In the genomic region with DNA sequence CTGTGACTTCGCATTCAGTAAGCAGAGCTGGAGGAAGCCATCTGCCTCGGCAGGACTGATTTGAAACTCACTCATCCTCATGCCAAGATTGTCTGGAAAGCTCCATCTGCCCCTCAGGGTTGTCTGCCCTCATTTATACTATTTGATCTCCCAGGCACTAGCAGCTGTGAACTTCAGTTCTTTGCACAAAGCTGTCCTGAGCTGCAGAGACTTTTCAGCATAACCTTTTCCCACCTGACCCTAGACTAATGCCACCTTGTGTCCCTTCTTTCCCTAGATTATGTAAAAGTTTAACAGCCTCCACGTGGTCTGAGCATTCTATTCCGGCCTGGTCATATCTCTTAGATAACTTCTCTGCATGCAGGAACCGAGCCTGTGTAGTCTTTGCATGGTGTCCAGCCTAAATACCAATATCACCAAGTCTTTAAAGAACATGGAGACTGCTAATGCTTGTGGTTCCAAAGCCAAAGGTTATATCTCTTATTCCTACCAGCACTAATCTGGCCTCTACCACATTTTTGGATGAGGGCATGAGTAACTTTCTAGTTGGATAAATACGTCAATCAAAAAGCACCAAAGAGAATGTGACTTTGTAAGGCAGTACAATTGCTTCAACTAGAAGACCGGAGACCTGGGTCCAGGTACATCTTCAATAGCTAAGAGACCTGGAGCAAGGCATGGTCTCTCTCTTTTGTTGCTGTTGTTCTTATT, we compare ENCODE assay signal across 1 cellular context.
TF ChIP-seq lines count a peak whose summit lies in the region.

No MANE protein-coding gene starts in this region.

TF ChIP-seq in HepG2, 621 proteins besides CTCF, POLR2A, EP300 and RAD21:
- TF ChIP-seq MXI1 (IDR thresholded peaks at IDR 0.05; ENCODE audit: borderline replicate concordance, low read depth, low read length): peak; percentile 27; the same call in 1 of the 3 replicates
- peak; percentile 9; the same call in 1 of the 2 replicates for TF ChIP-seq RARA (CRISPR knock-in tag; IDR thresholded peaks at IDR 0.05)
- 0 out of 2 replicates have a peak, but pooled peaks have one; percentile 20 for TF ChIP-seq SP4 (CRISPR knock-in tag; IDR thresholded peaks at IDR 0.05)
- TF ChIP-seq, protein P1, sequence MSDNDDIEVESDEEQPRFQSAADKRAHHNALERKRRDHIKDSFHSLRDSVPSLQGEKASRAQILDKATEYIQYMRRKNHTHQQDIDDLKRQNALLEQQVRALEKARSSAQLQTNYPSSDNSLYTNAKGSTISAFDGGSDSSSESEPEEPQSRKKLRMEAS (IDR thresholded peaks at IDR 0.05): peak; percentile 83
- TF ChIP-seq, protein P2, sequence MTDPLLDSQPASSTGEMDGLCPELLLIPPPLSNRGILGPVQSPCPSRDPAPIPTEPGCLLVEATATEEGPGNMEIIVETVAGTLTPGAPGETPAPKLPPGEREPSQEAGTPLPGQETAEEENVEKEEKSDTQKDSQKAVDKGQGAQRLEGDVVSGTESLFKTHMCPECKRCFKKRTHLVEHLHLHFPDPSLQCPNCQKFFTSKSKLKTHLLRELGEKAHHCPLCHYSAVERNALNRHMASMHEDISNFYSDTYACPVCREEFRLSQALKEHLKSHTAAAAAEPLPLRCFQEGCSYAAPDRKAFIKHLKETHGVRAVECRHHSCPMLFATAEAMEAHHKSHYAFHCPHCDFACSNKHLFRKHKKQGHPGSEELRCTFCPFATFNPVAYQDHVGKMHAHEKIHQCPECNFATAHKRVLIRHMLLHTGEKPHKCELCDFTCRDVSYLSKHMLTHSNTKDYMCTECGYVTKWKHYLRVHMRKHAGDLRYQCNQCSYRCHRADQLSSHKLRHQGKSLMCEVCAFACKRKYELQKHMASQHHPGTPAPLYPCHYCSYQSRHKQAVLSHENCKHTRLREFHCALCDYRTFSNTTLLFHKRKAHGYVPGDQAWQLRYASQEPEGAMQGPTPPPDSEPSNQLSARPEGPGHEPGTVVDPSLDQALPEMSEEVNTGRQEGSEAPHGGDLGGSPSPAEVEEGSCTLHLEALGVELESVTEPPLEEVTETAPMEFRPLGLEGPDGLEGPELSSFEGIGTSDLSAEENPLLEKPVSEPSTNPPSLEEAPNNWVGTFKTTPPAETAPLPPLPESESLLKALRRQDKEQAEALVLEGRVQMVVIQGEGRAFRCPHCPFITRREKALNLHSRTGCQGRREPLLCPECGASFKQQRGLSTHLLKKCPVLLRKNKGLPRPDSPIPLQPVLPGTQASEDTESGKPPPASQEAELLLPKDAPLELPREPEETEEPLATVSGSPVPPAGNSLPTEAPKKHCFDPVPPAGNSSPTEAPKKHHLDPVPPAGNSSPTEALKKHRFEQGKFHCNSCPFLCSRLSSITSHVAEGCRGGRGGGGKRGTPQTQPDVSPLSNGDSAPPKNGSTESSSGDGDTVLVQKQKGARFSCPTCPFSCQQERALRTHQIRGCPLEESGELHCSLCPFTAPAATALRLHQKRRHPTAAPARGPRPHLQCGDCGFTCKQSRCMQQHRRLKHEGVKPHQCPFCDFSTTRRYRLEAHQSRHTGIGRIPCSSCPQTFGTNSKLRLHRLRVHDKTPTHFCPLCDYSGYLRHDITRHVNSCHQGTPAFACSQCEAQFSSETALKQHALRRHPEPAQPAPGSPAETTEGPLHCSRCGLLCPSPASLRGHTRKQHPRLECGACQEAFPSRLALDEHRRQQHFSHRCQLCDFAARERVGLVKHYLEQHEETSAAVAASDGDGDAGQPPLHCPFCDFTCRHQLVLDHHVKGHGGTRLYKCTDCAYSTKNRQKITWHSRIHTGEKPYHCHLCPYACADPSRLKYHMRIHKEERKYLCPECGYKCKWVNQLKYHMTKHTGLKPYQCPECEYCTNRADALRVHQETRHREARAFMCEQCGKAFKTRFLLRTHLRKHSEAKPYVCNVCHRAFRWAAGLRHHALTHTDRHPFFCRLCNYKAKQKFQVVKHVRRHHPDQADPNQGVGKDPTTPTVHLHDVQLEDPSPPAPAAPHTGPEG (CRISPR knock-in tag; IDR thresholded peaks at IDR 0.05): no peak
- no peak for TF ChIP-seq ZNF337 (CRISPR knock-in tag; IDR thresholded peaks at IDR 0.05; ENCODE audit: borderline replicate concordance, low read depth)
- TF ChIP-seq, protein P3, sequence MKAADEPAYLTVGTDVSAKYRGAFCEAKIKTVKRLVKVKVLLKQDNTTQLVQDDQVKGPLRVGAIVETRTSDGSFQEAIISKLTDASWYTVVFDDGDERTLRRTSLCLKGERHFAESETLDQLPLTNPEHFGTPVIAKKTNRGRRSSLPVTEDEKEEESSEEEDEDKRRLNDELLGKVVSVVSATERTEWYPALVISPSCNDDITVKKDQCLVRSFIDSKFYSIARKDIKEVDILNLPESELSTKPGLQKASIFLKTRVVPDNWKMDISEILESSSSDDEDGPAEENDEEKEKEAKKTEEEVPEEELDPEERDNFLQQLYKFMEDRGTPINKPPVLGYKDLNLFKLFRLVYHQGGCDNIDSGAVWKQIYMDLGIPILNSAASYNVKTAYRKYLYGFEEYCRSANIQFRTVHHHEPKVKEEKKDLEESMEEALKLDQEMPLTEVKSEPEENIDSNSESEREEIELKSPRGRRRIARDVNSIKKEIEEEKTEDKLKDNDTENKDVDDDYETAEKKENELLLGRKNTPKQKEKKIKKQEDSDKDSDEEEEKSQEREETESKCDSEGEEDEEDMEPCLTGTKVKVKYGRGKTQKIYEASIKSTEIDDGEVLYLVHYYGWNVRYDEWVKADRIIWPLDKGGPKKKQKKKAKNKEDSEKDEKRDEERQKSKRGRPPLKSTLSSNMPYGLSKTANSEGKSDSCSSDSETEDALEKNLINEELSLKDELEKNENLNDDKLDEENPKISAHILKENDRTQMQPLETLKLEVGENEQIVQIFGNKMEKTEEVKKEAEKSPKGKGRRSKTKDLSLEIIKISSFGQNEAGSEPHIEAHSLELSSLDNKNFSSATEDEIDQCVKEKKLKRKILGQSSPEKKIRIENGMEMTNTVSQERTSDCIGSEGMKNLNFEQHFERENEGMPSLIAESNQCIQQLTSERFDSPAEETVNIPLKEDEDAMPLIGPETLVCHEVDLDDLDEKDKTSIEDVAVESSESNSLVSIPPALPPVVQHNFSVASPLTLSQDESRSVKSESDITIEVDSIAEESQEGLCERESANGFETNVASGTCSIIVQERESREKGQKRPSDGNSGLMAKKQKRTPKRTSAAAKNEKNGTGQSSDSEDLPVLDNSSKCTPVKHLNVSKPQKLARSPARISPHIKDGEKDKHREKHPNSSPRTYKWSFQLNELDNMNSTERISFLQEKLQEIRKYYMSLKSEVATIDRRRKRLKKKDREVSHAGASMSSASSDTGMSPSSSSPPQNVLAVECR (CRISPR knock-in tag; IDR thresholded peaks at IDR 0.05; ENCODE audit: borderline replicate concordance): peak; percentile 39; the same call in 1 of the 2 replicates
- TF ChIP-seq, protein P4, sequence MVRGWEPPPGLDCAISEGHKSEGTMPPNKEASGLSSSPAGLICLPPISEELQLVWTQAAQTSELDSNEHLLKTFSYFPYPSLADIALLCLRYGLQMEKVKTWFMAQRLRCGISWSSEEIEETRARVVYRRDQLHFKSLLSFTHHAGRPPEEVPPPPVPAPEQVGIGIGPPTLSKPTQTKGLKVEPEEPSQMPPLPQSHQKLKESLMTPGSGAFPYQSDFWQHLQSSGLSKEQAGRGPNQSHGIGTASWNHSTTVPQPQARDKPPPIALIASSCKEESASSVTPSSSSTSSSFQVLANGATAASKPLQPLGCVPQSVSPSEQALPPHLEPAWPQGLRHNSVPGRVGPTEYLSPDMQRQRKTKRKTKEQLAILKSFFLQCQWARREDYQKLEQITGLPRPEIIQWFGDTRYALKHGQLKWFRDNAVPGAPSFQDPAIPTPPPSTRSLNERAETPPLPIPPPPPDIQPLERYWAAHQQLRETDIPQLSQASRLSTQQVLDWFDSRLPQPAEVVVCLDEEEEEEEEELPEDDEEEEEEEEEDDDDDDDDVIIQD (CRISPR knock-in tag; IDR thresholded peaks at IDR 0.05; ENCODE audit: low read depth): no peak
- peak; percentile 18; the same call in 1 of the 2 replicates for TF ChIP-seq ETV5 (CRISPR knock-in tag; IDR thresholded peaks at IDR 0.05; ENCODE audit: borderline replicate concordance)
- TF ChIP-seq SAP130 (CRISPR knock-in tag; IDR thresholded peaks at IDR 0.05; ENCODE audit: low read depth): 0 out of 2 replicates have a peak, but pooled peaks have one; percentile 37
- TF ChIP-seq SOX6 (IDR thresholded peaks at IDR 0.05): no peak
- TF ChIP-seq SOX6 (CRISPR knock-in tag; IDR thresholded peaks at IDR 0.05): no peak
- TF ChIP-seq ZFX (CRISPR knock-in tag; IDR thresholded peaks at IDR 0.05; ENCODE audit: low read depth): peak; percentile 23; the same call in 1 of the 2 replicates
TF ChIP-seq in HepG2: peak in this region for 8.
